In the genomic region with DNA sequence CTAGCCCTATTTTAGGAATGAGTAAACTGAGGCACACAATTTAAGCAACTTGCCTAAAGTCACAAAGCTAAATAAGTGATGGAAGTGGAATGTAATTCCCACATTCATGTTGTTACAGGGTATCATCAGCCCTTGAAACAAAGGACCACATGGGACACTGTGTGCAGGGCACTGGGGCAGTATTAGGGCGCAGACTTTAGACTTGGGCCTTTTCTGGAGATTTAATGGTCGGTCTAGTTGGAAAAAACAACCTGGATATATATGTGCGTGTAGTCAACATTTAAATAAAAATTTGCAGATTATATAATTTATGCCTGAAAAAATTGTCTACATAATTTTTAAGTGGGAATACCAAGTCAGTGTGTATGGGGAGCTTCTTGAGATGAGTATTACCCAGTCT, we compare ENCODE assay signal across 8 cellular contexts. TPM values are rescaled to one million over a fixed set of nuclear protein-coding genes. Genes with fewer than 3 reads are reported as not detected.
DNase-seq lines count a peak whose midpoint lies in the region; ATAC-seq and TF ChIP-seq lines count a peak whose summit lies in the region.

No MANE protein-coding gene starts in this region.

- H3K4me1 ChIP-seq in cardiac muscle cell (ENCODE audit: low read depth) (peaks cover 5% of the 10 kb centered on the region), liver (ENCODE audit: control insufficient read depth in 4 of 4, insufficient read depth in 4 of 4, low read length in 3 of 4) (peaks cover 0 to 12% (median 8%) of the 10 kb centered on the region in 4 donors), urinary bladder (ENCODE audit: insufficient read depth) (no peaks in the 10 kb centered on the region)

- H3K27me3 ChIP-seq in cardiac muscle cell, result no peaks in the 10 kb centered on the region
- no peaks in the 10 kb centered on the region for H3K27me3 ChIP-seq in liver (ENCODE audit: control insufficient read depth in 4 of 4, insufficient read depth in 4 of 4, low read length in 3 of 4)

- peaks cover 27% of the 10 kb centered on the region for H3K36me3 Mint-ChIP-seq in activated naive CD8-positive, alpha-beta T cell treated with anti-CD3 and anti-CD28 coated beads for 36 hours

- no peak for ATAC-seq in left cardiac atrium
- ATAC-seq in HG02981 (IDR thresholded peaks at IDR 0.05; ENCODE audit: unreplicated experiment), result no peak
- no peak for ATAC-seq in GM18517 (IDR thresholded peaks at IDR 0.05; ENCODE audit: unreplicated experiment)

- H3K9me3 ChIP-seq in cardiac muscle cell (ENCODE audit: low read depth), result no peaks in the 10 kb centered on the region
- H3K9me3 ChIP-seq in liver (ENCODE audit: control insufficient read depth in 4 of 4, low read length in 3 of 4), result no peaks in the 10 kb centered on the region

- no peak overlapping the region for H3K27ac Mint-ChIP-seq in activated naive CD8-positive, alpha-beta T cell treated with anti-CD3 and anti-CD28 coated beads for 36 hours

- peak overlapping the region in 1 of 2 donors; percentile 88 for H3K9ac ChIP-seq in liver (ENCODE audit: low read depth in 1 of 2, low read length in 2 of 2)

- H3K36me3 ChIP-seq in cardiac muscle cell (no peaks in the 10 kb centered on the region), liver (ENCODE audit: control insufficient read depth in 4 of 4, insufficient read depth in 3 of 4, low read depth in 1 of 4, low read length in 3 of 4) (peaks cover 0 to 1% (median 0%) of the 10 kb centered on the region in 4 donors), urinary bladder (ENCODE audit: insufficient read depth) (no peaks in the 10 kb centered on the region)

- H3K27ac ChIP-seq in cardiac muscle cell (peak overlapping the region; percentile 98), liver (ENCODE audit: low read depth in 1 of 2, low read length in 2 of 2) (no peak overlapping the region), urinary bladder (ENCODE audit: low read depth) (no peak overlapping the region)

- peaks cover 10% of the 10 kb centered on the region for H3K9me3 Mint-ChIP-seq in activated naive CD8-positive, alpha-beta T cell treated with anti-CD3 and anti-CD28 coated beads for 36 hours

- H3K4me3 Mint-ChIP-seq in activated naive CD8-positive, alpha-beta T cell treated with anti-CD3 and anti-CD28 coated beads for 36 hours, result peak overlapping the region; percentile 88

- intact Hi-C loops in left cardiac atrium (cut with DNase I), result no loop called here

- no peaks in the 10 kb centered on the region for H3K27me3 Mint-ChIP-seq in activated naive CD8-positive, alpha-beta T cell treated with anti-CD3 and anti-CD28 coated beads for 36 hours

- DNase-seq in cardiac muscle cell (ENCODE audit: low read depth in 1 of 2, low spot score in 1 of 2) (no peak), left cardiac atrium (no peak), NCI-H446 treated with DMSO at 0.1 percent for 48 hours (lab: John Stamatoyannopoulos, UW) (no peak)
- no peak for DNase-seq in activated naive CD8-positive, alpha-beta T cell treated with anti-CD3 and anti-CD28 coated beads for 36 hours

- TF ChIP-seq RAD21 in liver (IDR thresholded peaks at IDR 0.05), result no peak

- 66% methylated on average over 3 of the region's 3 CpGs for WGBS in liver
- 53% methylated on average over 3 of the region's 3 CpGs for WGBS in urinary bladder

- peaks cover 37% of the 10 kb centered on the region for H3K4me1 Mint-ChIP-seq in activated naive CD8-positive, alpha-beta T cell treated with anti-CD3 and anti-CD28 coated beads for 36 hours

- TF ChIP-seq CTCF in cardiac muscle cell (IDR thresholded peaks at IDR 0.05; ENCODE audit: low read depth, low read length) (no peak), liver (IDR thresholded peaks at IDR 0.05; ENCODE audit: low read depth, low read length, missing input control) (no peak)

- H3K4me3 ChIP-seq in cardiac muscle cell (peak overlapping the region; percentile 100), liver (ENCODE audit: low read depth in 1 of 3, low read length in 3 of 3) (peak overlapping the region; percentile 82 to 97 (median 87)), urinary bladder (ENCODE audit: low read depth, low read length) (peak overlapping the region; percentile 95)

TF ChIP-seq in liver, 16 proteins besides CTCF, POLR2A, EP300 and RAD21:
- no peak for TF ChIP-seq YY1 (IDR thresholded peaks at IDR 0.05)
- peak; percentile 17 to 24 for TF ChIP-seq HNF4A (conservative IDR thresholded peaks at IDR 0.05)

RNA-seq across cellular contexts. Expression of a gene that starts 1.5 kb away (rescaled TPM):
- 149 and 168 TPM in 2 replicates for total RNA-seq in cardiac muscle cell
- 138 and 184 TPM in 2 replicates for polyA plus RNA-seq in cardiac muscle cell
- 10 to 100 TPM; 25.0 to 32.1 TPM for total RNA-seq in left cardiac atrium
- total RNA-seq in activated naive CD8-positive, alpha-beta T cell treated with anti-CD3 and anti-CD28 coated beads for 36 hours, result 10 to 100 TPM; 79.1 to 81.6 TPM
- total RNA-seq in liver, result 10 to 100 TPM; 28.3 to 46.7 TPM
- polyA plus RNA-seq in liver, result 10 to 100 TPM in 1 of 2 donors, 1 to 10 TPM in 1; 7.4 to 14.7 TPM
- 86.0 TPM for total RNA-seq in urinary bladder
- polyA plus RNA-seq in urinary bladder, result 42.5 TPM

RNA-seq across cellular contexts. Expression of a gene that starts 5.1 kb away (rescaled TPM):
- total RNA-seq in cardiac muscle cell, result not detected in 2 replicates
- polyA plus RNA-seq in cardiac muscle cell, result not detected in 2 replicates
- not detected for total RNA-seq in left cardiac atrium
- total RNA-seq in activated naive CD8-positive, alpha-beta T cell treated with anti-CD3 and anti-CD28 coated beads for 36 hours, result not detected
- total RNA-seq in liver, result not detected
- not detected for polyA plus RNA-seq in liver
- total RNA-seq in urinary bladder, result not detected
- not detected for polyA plus RNA-seq in urinary bladder

RNA-seq across cellular contexts. Expression of a gene that starts 48.1 kb away (rescaled TPM):
- not detected in 2 replicates for total RNA-seq in cardiac muscle cell
- polyA plus RNA-seq in cardiac muscle cell, result not detected in 2 replicates
- not detected for total RNA-seq in left cardiac atrium
- not detected for total RNA-seq in activated naive CD8-positive, alpha-beta T cell treated with anti-CD3 and anti-CD28 coated beads for 36 hours
- not detected for total RNA-seq in liver
- polyA plus RNA-seq in liver, result not detected
- not detected for total RNA-seq in urinary bladder
- polyA plus RNA-seq in urinary bladder, result not detected
